12 cellular contexts compared by ENCODE assay signal in the genomic region with DNA sequence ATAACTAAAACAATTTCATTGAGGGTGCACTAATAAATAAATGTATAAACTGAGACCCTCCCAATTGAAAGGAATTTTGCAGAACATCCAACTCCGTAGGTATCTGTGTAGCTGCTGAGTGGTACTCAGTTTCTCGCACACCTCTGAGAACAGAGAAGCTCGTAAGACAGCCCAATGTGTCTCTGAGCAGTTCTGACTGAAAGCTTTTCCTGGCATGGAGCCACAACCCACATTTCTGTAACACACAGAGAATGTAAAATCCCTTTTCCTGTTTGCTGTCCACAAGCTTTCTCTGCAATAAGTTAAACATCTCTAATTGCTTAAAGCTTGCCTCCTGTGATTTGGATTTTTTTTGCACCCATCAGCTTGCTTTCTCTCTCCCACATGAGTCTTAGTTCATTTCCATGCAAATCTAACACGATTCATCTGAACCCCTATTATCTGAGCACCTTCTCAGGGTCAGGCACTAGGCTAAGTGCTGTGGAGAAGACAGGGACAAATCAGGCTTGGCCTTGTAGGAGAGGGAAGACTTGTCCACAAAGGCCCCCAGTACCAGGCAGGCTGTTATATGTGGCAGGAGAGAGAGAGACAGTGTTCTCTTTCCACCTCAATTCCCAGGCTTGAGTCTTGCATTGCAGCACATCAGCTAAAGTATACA. TPM values are rescaled to one million over a fixed set of nuclear protein-coding genes. Genes with fewer than 3 reads are reported as not detected.
DNase-seq lines count a peak whose midpoint lies in the region; ATAC-seq and TF ChIP-seq lines count a peak whose summit lies in the region.
"Had no signal": no experiment of that assay in that cellular context is flagged by ENCODE, and none has a peak within 500 bp of the region (broad histone marks: within the 10 kb centered on the region; RNA-seq: fewer than 3 reads in every experiment).

No MANE protein-coding gene starts in this region.

- H3K4me1 ChIP-seq in HAP-1, result peaks cover 10% of the 10 kb centered on the region
- H3K4me1 ChIP-seq: right lobe of liver had no signal

- H3K9me3 ChIP-seq in HAP-1, result 0 out of 2 replicates have a peak, but pooled peaks cover 4% of the 10 kb centered on the region
- H3K9me3 ChIP-seq: right lobe of liver had no signal

- TF ChIP-seq CTCF in kidney epithelial cell (IDR thresholded peaks at IDR 0.05; ENCODE audit: insufficient read depth, low read length, poor library complexity, severe bottlenecking), result no peak

- H3K9me3 Mint-ChIP-seq in activated naive CD8-positive, alpha-beta T cell treated with anti-CD3 and anti-CD28 coated beads, Interleukin-2, amount 50 U/mL, for 24 hours, result peaks cover 9% of the 10 kb centered on the region

- no peaks in the 10 kb centered on the region for H3K27me3 ChIP-seq in kidney epithelial cell (ENCODE audit: control insufficient read depth, insufficient read depth, low read length)
- no peaks in the 10 kb centered on the region for H3K27me3 ChIP-seq in HAP-1 (ENCODE audit: low read depth)
- H3K27me3 ChIP-seq: right lobe of liver had no signal

- DNase-seq in AG20443 (ENCODE audit: low spot score), result peak; percentile 62
- peak; percentile 3 for DNase-seq in HK-2 (ENCODE audit: unreplicated experiment)
- DNase-seq in activated naive CD8-positive, alpha-beta T cell treated with anti-CD3 and anti-CD28 coated beads, Interleukin-2, amount 50 U/mL, for 24 hours, result no peak
- DNase-seq in kidney epithelial cell (ENCODE audit: low read depth), result peak; percentile 51
- no peak for DNase-seq in NCI-H2196 treated with DMSO at 0.1 percent for 48 hours (lab: John Stamatoyannopoulos, UW; ENCODE audit: unreplicated experiment)
- no peak for DNase-seq in HAP-1 (ENCODE audit: low spot score in 2 of 2)
- no peak for DNase-seq in stimulated activated CD4-positive, alpha-beta T cell treated with anti-CD3 and anti-CD28 coated beads, Interleukin-4, amount 100 ng/mL, for 4 hours
- DNase-seq: effector memory CD4-positive, alpha-beta T cell; NCI-H1694; right lobe of liver had no signal

- H3K4me3 ChIP-seq in kidney epithelial cell (ENCODE audit: low read depth, low read length), result no peak overlapping the region
- no peak overlapping the region for H3K4me3 ChIP-seq in HAP-1
- H3K4me3 ChIP-seq: right lobe of liver had no signal

- no peak overlapping the region for H3K4me3 Mint-ChIP-seq in activated naive CD8-positive, alpha-beta T cell treated with anti-CD3 and anti-CD28 coated beads, Interleukin-2, amount 50 U/mL, for 24 hours
- H3K4me3 Mint-ChIP-seq: T-cell had no signal

- in situ Hi-C loops in HAP-1 (cut with MboI; ENCODE audit: low sequenced_read_pairs), result no loop called here

- no peak overlapping the region for H3K27ac Mint-ChIP-seq in activated naive CD8-positive, alpha-beta T cell treated with anti-CD3 and anti-CD28 coated beads, Interleukin-2, amount 50 U/mL, for 24 hours
- H3K27ac Mint-ChIP-seq: T-cell had no signal

- no peaks in the 10 kb centered on the region for H3K36me3 Mint-ChIP-seq in activated naive CD8-positive, alpha-beta T cell treated with anti-CD3 and anti-CD28 coated beads, Interleukin-2, amount 50 U/mL, for 24 hours (ENCODE audit: low read depth)
- H3K36me3 Mint-ChIP-seq: T-cell had no signal

- peak; percentile 36 for ATAC-seq in activated naive CD8-positive, alpha-beta T cell treated with anti-CD3 and anti-CD28 coated beads, Interleukin-2, amount 50 U/mL, for 24 hours
- no peak for ATAC-seq in HG03159 (IDR thresholded peaks at IDR 0.05; ENCODE audit: unreplicated experiment)
- ATAC-seq: right lobe of liver had no signal

- H3K27me3 Mint-ChIP-seq in activated naive CD8-positive, alpha-beta T cell treated with anti-CD3 and anti-CD28 coated beads, Interleukin-2, amount 50 U/mL, for 24 hours, result peaks cover 21% of the 10 kb centered on the region

- peaks cover 3% of the 10 kb centered on the region for H3K4me1 Mint-ChIP-seq in activated naive CD8-positive, alpha-beta T cell treated with anti-CD3 and anti-CD28 coated beads, Interleukin-2, amount 50 U/mL, for 24 hours

- H3K36me3 ChIP-seq in kidney epithelial cell (ENCODE audit: control insufficient read depth, insufficient read depth, low read length), result no peaks in the 10 kb centered on the region
- H3K36me3 ChIP-seq in HAP-1 (replicated peaks), result no peaks in the 10 kb centered on the region
- H3K36me3 ChIP-seq: right lobe of liver had no signal

RNA-seq across cellular contexts. Expression of a gene that starts 44.2 kb away (rescaled TPM):
- total RNA-seq in kidney epithelial cell, result 11.6 and 11.8 TPM in 2 replicates

Comparison
In these comparisons a context has a peak if more than half of its experiments do, and no peak if none do; other contexts are left out.
1. DNase-seq: peak in AG20443 (single experiment), HK-2 (single experiment) and kidney epithelial cell (single experiment); none in activated naive CD8-positive, alpha-beta T cell treated with anti-CD3 and anti-CD28 coated beads, Interleukin-2, amount 50 U/mL, for 24 hours (single experiment), NCI-H2196 treated with DMSO at 0.1 percent for 48 hours (single experiment), HAP-1 (0 of 2) and stimulated activated CD4-positive, alpha-beta T cell treated with anti-CD3 and anti-CD28 coated beads, Interleukin-4, amount 100 ng/mL, for 4 hours (0 of 2).